In the genomic region with DNA sequence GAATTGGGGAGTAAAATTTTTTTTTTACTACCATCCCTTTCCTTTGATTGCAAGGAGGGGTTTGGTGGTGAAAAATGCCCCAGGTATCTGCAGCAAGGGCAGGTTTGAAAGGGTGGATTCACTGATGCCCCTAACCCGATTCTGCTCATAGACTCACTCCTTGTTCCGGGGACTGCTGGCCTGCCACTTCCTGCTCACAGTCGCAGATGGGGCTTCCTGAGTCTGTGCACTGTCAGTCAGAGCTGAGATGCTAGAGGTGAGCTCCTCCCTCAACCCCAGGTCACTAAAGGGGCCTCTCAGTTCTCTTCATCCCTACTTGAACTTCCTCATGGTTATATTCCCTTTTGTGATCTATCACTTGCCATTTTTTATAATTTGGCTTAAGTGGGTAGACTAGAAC, we compare ENCODE assay signal across 12 cellular contexts.
DNase-seq lines count a peak whose midpoint lies in the region; ATAC-seq and TF ChIP-seq lines count a peak whose summit lies in the region.
"Had no signal": no experiment of that assay in that cellular context is flagged by ENCODE, and none has a peak within 500 bp of the region (broad histone marks: within the 10 kb centered on the region; RNA-seq: fewer than 3 reads in every experiment).

No MANE protein-coding gene starts in this region.

- CTCF ChIA-PET in HEK293T (lab: Yijun Ruan, JAX), result no interaction called here

- peak overlapping the region in 4 of 8 donors; percentile 10 to 43 (median 22) for H3K27ac ChIP-seq in spleen
- H3K27ac ChIP-seq in tibial artery, result no peak overlapping the region
- H3K27ac ChIP-seq: foreskin keratinocyte, SJSA1 had no signal

- ATAC-seq in GM18519 (IDR thresholded peaks at IDR 0.05; ENCODE audit: low FRiP score, unreplicated experiment), result peak; percentile 79
- ATAC-seq in HG02852 (IDR thresholded peaks at IDR 0.05; ENCODE audit: unreplicated experiment), result peak; percentile 74
- ATAC-seq in activated CD4-positive, CD25-positive, alpha-beta regulatory T cell treated with anti-CD3 and anti-CD28 coated beads, Interleukin-2, amount 50 U/mL, for 24 hours, result peak; percentile 74 to 76
- ATAC-seq: foreskin keratinocyte had no signal

- H3K4me3 ChIP-seq in spleen, result no peak overlapping the region
- no peak overlapping the region for H3K4me3 ChIP-seq in tibial artery
- H3K4me3 ChIP-seq: SJSA1 had no signal

- H3K9me3 ChIP-seq in spleen, result peaks cover 0 to 4% (median 0%) of the 10 kb centered on the region in 8 donors
- no peaks in the 10 kb centered on the region for H3K9me3 ChIP-seq in tibial artery
- H3K9me3 ChIP-seq: SJSA1 had no signal

- H3K27me3 ChIP-seq in spleen (replicated peaks in 1 of 7) (no peaks in the 10 kb centered on the region), tibial artery (no peaks in the 10 kb centered on the region)
- H3K27me3 ChIP-seq: foreskin keratinocyte, SJSA1 had no signal

- POLR2A ChIA-PET in HEK293T (lab: Yijun Ruan, JAX), result no interaction called here

- H3K36me3 ChIP-seq in spleen, result peaks cover 0 to 15% (median 0%) of the 10 kb centered on the region in 6 donors
- H3K36me3 ChIP-seq in tibial artery, result peaks cover 0 to 5% (median 0%) of the 10 kb centered on the region in 3 donors
- H3K36me3 ChIP-seq: SJSA1 had no signal

- intact Hi-C loops in spleen (cut with DNase I; ENCODE audit: low total_unique reads) (no loop called here), tibial artery (cut with DNase I; ENCODE audit: low total_unique reads) (no loop called here)

- TF ChIP-seq CTCF in spleen (IDR thresholded peaks at IDR 0.05 in 8 of 11, conservative IDR thresholded peaks at IDR 0.05 in 3 of 11), result no peak
- TF ChIP-seq CTCF in tibial artery (IDR thresholded peaks at IDR 0.05), result no peak

- no peak for TF ChIP-seq POLR2A in spleen (IDR thresholded peaks at IDR 0.05)

- H3K4me1 ChIP-seq in spleen (peaks cover 0 to 11% (median 4%) of the 10 kb centered on the region in 6 donors), tibial artery (peaks cover 0 to 3% (median 0%) of the 10 kb centered on the region in 4 donors)
- H3K4me1 ChIP-seq: foreskin keratinocyte, SJSA1 had no signal

- DNase-seq in spleen (peak; percentile 84), occipital lobe (lab: John Stamatoyannopoulos, UW) (no peak), NCI-H2196 (lab: John Stamatoyannopoulos, UW; ENCODE audit: unreplicated experiment) (no peak), HEK293T (ENCODE audit: extremely low spot score) (no peak), tibial artery (no peak)
- DNase-seq: foreskin keratinocyte, NCI-H1105, nephron progenitor cell had no signal

- WGBS in spleen, 5 donors, result 18 to 57% (median 42%) methylated on average over 3 of the region's 3 CpGs

TF ChIP-seq in HEK293T, 16 proteins besides CTCF, POLR2A, EP300 and RAD21:
- TF ChIP-seq L3MBTL2 (conservative IDR thresholded peaks at IDR 0.05) (no peak), ELF4 (IDR thresholded peaks at IDR 0.05) (no peak)
- TF ChIP-seq, protein P1, sequence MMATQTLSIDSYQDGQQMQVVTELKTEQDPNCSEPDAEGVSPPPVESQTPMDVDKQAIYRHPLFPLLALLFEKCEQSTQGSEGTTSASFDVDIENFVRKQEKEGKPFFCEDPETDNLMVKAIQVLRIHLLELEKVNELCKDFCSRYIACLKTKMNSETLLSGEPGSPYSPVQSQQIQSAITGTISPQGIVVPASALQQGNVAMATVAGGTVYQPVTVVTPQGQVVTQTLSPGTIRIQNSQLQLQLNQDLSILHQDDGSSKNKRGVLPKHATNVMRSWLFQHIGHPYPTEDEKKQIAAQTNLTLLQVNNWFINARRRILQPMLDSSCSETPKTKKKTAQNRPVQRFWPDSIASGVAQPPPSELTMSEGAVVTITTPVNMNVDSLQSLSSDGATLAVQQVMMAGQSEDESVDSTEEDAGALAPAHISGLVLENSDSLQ (IDR thresholded peaks at IDR 0.05), result no peak
